Comparison of ENCODE assay signal across 1 cellular context in the genomic region with DNA sequence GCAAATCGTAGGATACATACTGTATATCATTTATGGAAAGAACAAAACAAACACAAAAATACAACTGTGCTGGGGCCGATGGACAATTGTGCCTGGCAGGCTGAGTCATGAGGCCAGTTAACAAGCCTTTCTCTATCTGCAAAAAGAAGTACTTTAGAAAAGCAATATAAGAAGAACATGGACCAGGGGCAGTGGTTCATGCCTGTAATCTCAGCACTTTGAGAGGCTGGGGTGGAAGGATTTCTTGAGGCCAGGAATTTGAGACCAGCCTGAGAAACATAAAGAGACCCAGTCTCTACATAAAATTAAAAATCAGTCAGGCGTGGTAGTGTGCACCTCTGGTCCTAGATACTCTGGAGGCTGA.
TF ChIP-seq lines count a peak whose summit lies in the region.

No MANE protein-coding gene starts in this region.

TF ChIP-seq in H1, 55 proteins besides CTCF, POLR2A, EP300 and RAD21:
- no peak for TF ChIP-seq KDM4A (IDR thresholded peaks at IDR 0.05; ENCODE audit: low read depth, low read length, severe bottlenecking)
- TF ChIP-seq ATF3 (IDR thresholded peaks at IDR 0.05; ENCODE audit: insufficient read depth, low read depth, low read length), result no peak
- TF ChIP-seq, protein P1, sequence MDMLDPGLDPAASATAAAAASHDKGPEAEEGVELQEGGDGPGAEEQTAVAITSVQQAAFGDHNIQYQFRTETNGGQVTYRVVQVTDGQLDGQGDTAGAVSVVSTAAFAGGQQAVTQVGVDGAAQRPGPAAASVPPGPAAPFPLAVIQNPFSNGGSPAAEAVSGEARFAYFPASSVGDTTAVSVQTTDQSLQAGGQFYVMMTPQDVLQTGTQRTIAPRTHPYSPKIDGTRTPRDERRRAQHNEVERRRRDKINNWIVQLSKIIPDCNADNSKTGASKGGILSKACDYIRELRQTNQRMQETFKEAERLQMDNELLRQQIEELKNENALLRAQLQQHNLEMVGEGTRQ (IDR thresholded peaks at IDR 0.05; ENCODE audit: low read length), result no peak
- TF ChIP-seq HDAC2 (IDR thresholded peaks at IDR 0.05; ENCODE audit: borderline replicate concordance in 1 of 2, low read depth in 2 of 2, low read length in 2 of 2), result no peak
